Comparison of ENCODE assay signal across 22 cellular contexts in genomic region chr7:142263598-142264380, GRCh38. TPM values are rescaled to one million over a fixed set of nuclear protein-coding genes. Genes with fewer than 3 reads are reported as not detected.
DNase-seq lines count a peak whose midpoint lies in the region; ATAC-seq, FAIRE-seq and TF ChIP-seq lines count a peak whose summit lies in the region.
"Had no signal": no experiment of that assay in that cellular context is flagged by ENCODE, and none has a peak within 500 bp of the region (broad histone marks: within the 10 kb centered on the region; RNA-seq: fewer than 3 reads in every experiment).

No MANE protein-coding gene starts in this region.

- no peaks in the 10 kb centered on the region for H3K36me3 ChIP-seq in astrocyte (ENCODE audit: insufficient read depth, low read length)
- H3K36me3 ChIP-seq in neural progenitor cell, result no peaks in the 10 kb centered on the region
- H3K36me3 ChIP-seq: ascending aorta, pancreas, Peyer's patch, suprapubic skin had no signal

- H3K27ac Mint-ChIP-seq in activated naive CD8-positive, alpha-beta T cell treated with anti-CD3 and anti-CD28 coated beads, Interleukin-2, amount 50 U/mL, for 24 hours, result no peak overlapping the region
- H3K27ac Mint-ChIP-seq in activated naive CD8-positive, alpha-beta T cell treated with anti-CD3 and anti-CD28 coated beads for 36 hours, result no peak overlapping the region
- H3K27ac Mint-ChIP-seq in astrocyte (ENCODE audit: unreplicated experiment) (peak overlapping the region; percentile 62), T-helper 17 cell (no peak overlapping the region), neural progenitor cell (no peak overlapping the region)
- H3K27ac Mint-ChIP-seq: dendritic cell treated with granulocyte-macrophage colony-stimulating factor and Interleukin-4, amounts not matched to agents 40 ng/mL and 50 ng/mL, for 4 days had no signal

- H3K4me3 ChIP-seq in astrocyte (ENCODE audit: insufficient read depth, low read depth, low read length) (no peak overlapping the region), neural progenitor cell (no peak overlapping the region)
- H3K4me3 ChIP-seq: ascending aorta, pancreas, Peyer's patch, suprapubic skin had no signal

- H3K27me3 ChIP-seq in astrocyte (ENCODE audit: insufficient read depth, low read length), result no peaks in the 10 kb centered on the region
- H3K27me3 ChIP-seq in neural progenitor cell, result no peaks in the 10 kb centered on the region
- H3K27me3 ChIP-seq: ascending aorta, Peyer's patch, suprapubic skin had no signal

- H3K9me3 ChIP-seq in astrocyte (ENCODE audit: insufficient read depth, low read depth, low read length) (no peaks in the 10 kb centered on the region), T-helper 17 cell (ENCODE audit: control insufficient read depth, low read length, poor library complexity, severe bottlenecking) (no peaks in the 10 kb centered on the region), neural progenitor cell (ENCODE audit: low read depth) (no peaks in the 10 kb centered on the region)
- H3K9me3 ChIP-seq: ascending aorta, pancreas, Peyer's patch, suprapubic skin had no signal

- TF ChIP-seq CTCF in astrocyte (IDR thresholded peaks at IDR 0.05; ENCODE audit: insufficient read depth, low read depth, low read length) (no peak), neural progenitor cell (IDR thresholded peaks at IDR 0.05) (no peak)

- H3K9ac ChIP-seq in astrocyte (ENCODE audit: low read length), result no peak overlapping the region
- no peak overlapping the region for H3K9ac ChIP-seq in neural progenitor cell

- H3K79me2 ChIP-seq in astrocyte (ENCODE audit: insufficient read depth, low read length), result no peaks in the 10 kb centered on the region
- H3K79me2 ChIP-seq in neural progenitor cell (ENCODE audit: low read depth), result no peaks in the 10 kb centered on the region

- H3K27ac ChIP-seq in astrocyte (ENCODE audit: low read depth, low read length) (peak overlapping the region; percentile 57), neural progenitor cell (no peak overlapping the region)
- H3K27ac ChIP-seq: ascending aorta, epithelial cell of prostate, pancreas, Peyer's patch, suprapubic skin had no signal

- H4K20me1 ChIP-seq in astrocyte (ENCODE audit: insufficient read depth, low read length) (no peaks in the 10 kb centered on the region), neural progenitor cell (ENCODE audit: low read depth) (no peaks in the 10 kb centered on the region)

- peak; percentile 28 for ATAC-seq in activated naive CD8-positive, alpha-beta T cell treated with anti-CD3 and anti-CD28 coated beads, Interleukin-2, amount 50 U/mL, for 24 hours
- ATAC-seq in T-helper 17 cell, result no peak
- no peak for ATAC-seq in HG03045 (IDR thresholded peaks at IDR 0.05; ENCODE audit: unreplicated experiment)
- ATAC-seq: pancreas had no signal

- no peaks in the 10 kb centered on the region for H3K9me3 Mint-ChIP-seq in activated naive CD8-positive, alpha-beta T cell treated with anti-CD3 and anti-CD28 coated beads, Interleukin-2, amount 50 U/mL, for 24 hours
- H3K9me3 Mint-ChIP-seq in activated naive CD8-positive, alpha-beta T cell treated with anti-CD3 and anti-CD28 coated beads for 36 hours, result peaks cover 5% of the 10 kb centered on the region
- H3K9me3 Mint-ChIP-seq in astrocyte (ENCODE audit: unreplicated experiment) (peaks cover 5% of the 10 kb centered on the region), neural progenitor cell (no peaks in the 10 kb centered on the region)
- H3K9me3 Mint-ChIP-seq: dendritic cell treated with granulocyte-macrophage colony-stimulating factor and Interleukin-4, amounts not matched to agents 40 ng/mL and 50 ng/mL, for 4 days had no signal

- no peaks in the 10 kb centered on the region for H3K4me1 Mint-ChIP-seq in activated naive CD8-positive, alpha-beta T cell treated with anti-CD3 and anti-CD28 coated beads, Interleukin-2, amount 50 U/mL, for 24 hours
- peaks cover 2% of the 10 kb centered on the region for H3K4me1 Mint-ChIP-seq in activated naive CD8-positive, alpha-beta T cell treated with anti-CD3 and anti-CD28 coated beads for 36 hours
- H3K4me1 Mint-ChIP-seq in astrocyte (ENCODE audit: low read depth, unreplicated experiment) (peaks cover 17% of the 10 kb centered on the region), T-helper 17 cell (no peaks in the 10 kb centered on the region), neural progenitor cell (no peaks in the 10 kb centered on the region)

- H3K27me3 Mint-ChIP-seq in activated naive CD8-positive, alpha-beta T cell treated with anti-CD3 and anti-CD28 coated beads, Interleukin-2, amount 50 U/mL, for 24 hours, result peaks cover 6% of the 10 kb centered on the region
- no peaks in the 10 kb centered on the region for H3K27me3 Mint-ChIP-seq in activated naive CD8-positive, alpha-beta T cell treated with anti-CD3 and anti-CD28 coated beads for 36 hours
- H3K27me3 Mint-ChIP-seq in astrocyte (ENCODE audit: low read depth, unreplicated experiment) (no peaks in the 10 kb centered on the region), T-helper 17 cell (peaks cover 15% of the 10 kb centered on the region), neural progenitor cell (ENCODE audit: insufficient read depth, low read depth) (no peaks in the 10 kb centered on the region)
- H3K27me3 Mint-ChIP-seq: dendritic cell treated with granulocyte-macrophage colony-stimulating factor and Interleukin-4, amounts not matched to agents 40 ng/mL and 50 ng/mL, for 4 days had no signal

- no peak for FAIRE-seq in astrocyte (lab: Jason Lieb, UNC)
- FAIRE-seq: A204.1, pancreas, small intestine had no signal

- H3K4me3 Mint-ChIP-seq in activated naive CD8-positive, alpha-beta T cell treated with anti-CD3 and anti-CD28 coated beads, Interleukin-2, amount 50 U/mL, for 24 hours, result no peak overlapping the region
- H3K4me3 Mint-ChIP-seq in activated naive CD8-positive, alpha-beta T cell treated with anti-CD3 and anti-CD28 coated beads for 36 hours, result no peak overlapping the region
- H3K4me3 Mint-ChIP-seq in astrocyte (ENCODE audit: unreplicated experiment), result no peak overlapping the region
- H3K4me3 Mint-ChIP-seq in T-helper 17 cell, result no peak overlapping the region
- no peak overlapping the region for H3K4me3 Mint-ChIP-seq in neural progenitor cell
- H3K4me3 Mint-ChIP-seq: dendritic cell treated with granulocyte-macrophage colony-stimulating factor and Interleukin-4, amounts not matched to agents 40 ng/mL and 50 ng/mL, for 4 days had no signal

- peaks cover 3% of the 10 kb centered on the region for H3K4me1 ChIP-seq in astrocyte (ENCODE audit: insufficient read depth, low read length)
- no peaks in the 10 kb centered on the region for H3K4me1 ChIP-seq in neural progenitor cell
- H3K4me1 ChIP-seq: ascending aorta, pancreas, Peyer's patch, suprapubic skin had no signal

- DNase-seq in activated naive CD8-positive, alpha-beta T cell treated with anti-CD3 and anti-CD28 coated beads, Interleukin-2, amount 50 U/mL, for 24 hours, result no peak
- DNase-seq in activated naive CD8-positive, alpha-beta T cell treated with anti-CD3 and anti-CD28 coated beads for 36 hours, result no peak
- peak; percentile 52 for DNase-seq in astrocyte (ENCODE audit: low read depth)
- peak; percentile 54 for DNase-seq in iris pigment epithelial cell (ENCODE audit: low read depth)
- no peak for DNase-seq in T-helper 17 cell
- DNase-seq in neural progenitor cell (ENCODE audit: low spot score), result no peak
- DNase-seq in HT-29 (ENCODE audit: low spot score), result no peak
- DNase-seq: activated naive CD4-positive, alpha-beta T cell treated with Interleukin-2 at 50 U/mL for 16 hours; activated T-cell treated with anti-CD3 and anti-CD28 coated beads, Interleukin-2, amount 50 U/mL, for 1 hour; C1 segment of cervical spinal cord; NCI-H146; pancreas; Peyer's patch; small intestine; stimulated activated CD8-positive, alpha-beta memory T cell treated with anti-CD3 and anti-CD28 coated beads, Interleukin-4, amount 100 ng/mL, for 48 hours had no signal

- peak overlapping the region; percentile 67 for H2AFZ ChIP-seq in astrocyte (ENCODE audit: low read depth, low read length)
- no peak overlapping the region for H2AFZ ChIP-seq in neural progenitor cell (replicated peaks)

- H3K4me2 ChIP-seq in astrocyte (ENCODE audit: low read length) (peak overlapping the region; percentile 57), neural progenitor cell (no peak overlapping the region)

- no peaks in the 10 kb centered on the region for H3K36me3 Mint-ChIP-seq in activated naive CD8-positive, alpha-beta T cell treated with anti-CD3 and anti-CD28 coated beads, Interleukin-2, amount 50 U/mL, for 24 hours (ENCODE audit: low read depth)
- H3K36me3 Mint-ChIP-seq in activated naive CD8-positive, alpha-beta T cell treated with anti-CD3 and anti-CD28 coated beads for 36 hours, result no peaks in the 10 kb centered on the region
- H3K36me3 Mint-ChIP-seq in astrocyte (ENCODE audit: low read depth, unreplicated experiment) (peaks cover 2% of the 10 kb centered on the region), T-helper 17 cell (ENCODE audit: low read depth) (no peaks in the 10 kb centered on the region), neural progenitor cell (no peaks in the 10 kb centered on the region)

- no peaks in the 10 kb centered on the region for H3F3A ChIP-seq in neural progenitor cell (ENCODE audit: low read depth)

RNA-seq across cellular contexts. Expression of gene PRSS58, which starts 5.9 kb away (rescaled TPM):
- not detected for total RNA-seq in activated naive CD8-positive, alpha-beta T cell treated with anti-CD3 and anti-CD28 coated beads for 36 hours
- total RNA-seq in astrocyte, result not detected in 2 replicates
- not detected for total RNA-seq in T-helper 17 cell
- not detected in 2 replicates for total RNA-seq in neural progenitor cell (ENCODE audit: low replicate concordance)
- total RNA-seq in HT-29 (2014; rRNA removed; shearing (Covaris generic)), result not detected in 2 replicates
- total RNA-seq: ascending aorta, liver, pancreas, Peyer's patch, suprapubic skin had no signal

Comparison
In these comparisons a context has a peak if more than half of its experiments do, and no peak if none do; other contexts are left out.
1. DNase-seq: peak in astrocyte (single experiment) and iris pigment epithelial cell (single experiment); none in activated naive CD8-positive, alpha-beta T cell treated with anti-CD3 and anti-CD28 coated beads, Interleukin-2, amount 50 U/mL, for 24 hours (single experiment), activated naive CD8-positive, alpha-beta T cell treated with anti-CD3 and anti-CD28 coated beads for 36 hours (single experiment), T-helper 17 cell (0 of 3), neural progenitor cell (single experiment) and HT-29 (single experiment).